In genomic region chr1:40944326-40944725, GRCh38 we compare ENCODE assay signal across 12 cellular contexts. TPM values are rescaled to one million over a fixed set of nuclear protein-coding genes. Genes with fewer than 3 reads are reported as not detected.
A peak's percentile ranks its signal among the peaks of the same experiment; 100 is the strongest.
DNase-seq lines count a peak whose midpoint lies in the region; ATAC-seq and TF ChIP-seq lines count a peak whose summit lies in the region.
"Had no signal": no experiment of that assay in that cellular context is flagged by ENCODE, and none has a peak within 500 bp of the region (broad histone marks: within the 10 kb centered on the region; RNA-seq: fewer than 3 reads in every experiment).

No MANE protein-coding gene starts in this region.

- H3K27me3 ChIP-seq in ascending aorta (no peaks in the 10 kb centered on the region), gastroesophageal sphincter (no peaks in the 10 kb centered on the region)

- H3K27ac ChIP-seq in ascending aorta (peak overlapping the region; percentile 90 to 95), gastroesophageal sphincter (peak overlapping the region; percentile 82 to 90 (median 86))

- H3K4me3 ChIP-seq in ascending aorta (peak overlapping the region in 1 of 2 donors; percentile 18), gastroesophageal sphincter (no peak overlapping the region)

- no peak for TF ChIP-seq POLR2A in gastroesophageal sphincter (IDR thresholded peaks at IDR 0.05)

- no peak for TF ChIP-seq EP300 in gastroesophageal sphincter (IDR thresholded peaks at IDR 0.05)

- peaks cover 19% of the 10 kb centered on the region for H3K36me3 Mint-ChIP-seq in Calu3 (ENCODE audit: insufficient read depth, unreplicated experiment)
- H3K36me3 Mint-ChIP-seq: CD8-positive, alpha-beta T cell had no signal

- H3K4me3 Mint-ChIP-seq in Calu3 (ENCODE audit: low read depth, unreplicated experiment): peak overlapping the region; percentile 13
- H3K4me3 Mint-ChIP-seq: CD8-positive, alpha-beta T cell; central memory CD8-positive, alpha-beta T cell; stimulated activated naive CD8-positive, alpha-beta T cell treated with anti-CD3 and anti-CD28 coated beads, Interleukin-15, amount 100 ng/mL, for 72 hours had no signal

- no peaks in the 10 kb centered on the region for H3K9me3 Mint-ChIP-seq in Calu3 (ENCODE audit: low read depth, unreplicated experiment)
- H3K9me3 Mint-ChIP-seq: central memory CD8-positive, alpha-beta T cell; stimulated activated naive CD8-positive, alpha-beta T cell treated with anti-CD3 and anti-CD28 coated beads, Interleukin-15, amount 100 ng/mL, for 72 hours had no signal

- H3K9me3 ChIP-seq in ascending aorta: no peaks in the 10 kb centered on the region
- peaks cover 0 to 7% (median 0%) of the 10 kb centered on the region in 3 donors for H3K9me3 ChIP-seq in gastroesophageal sphincter

- TF ChIP-seq CTCF in Calu3 (IDR thresholded peaks at IDR 0.05; ENCODE audit: unreplicated experiment) (no peak), ascending aorta (IDR thresholded peaks at IDR 0.05) (peak in 1 of 3 experiments; percentile 18), gastroesophageal sphincter (IDR thresholded peaks at IDR 0.05) (peak in 1 of 4 experiments; percentile 34)

- intact Hi-C loops in Calu3 (cut with micrococcal nuclease; ENCODE audit: unreplicated experiment): no loop called here
- intact Hi-C loops in ascending aorta (cut with DNase I): loop anchor here (1.0 to 5.0 kb wide), 2 partner anchors 67 to 82 kb away; partner anchors contain the start of gene CITED4
- intact Hi-C loops in left colon (cut with DNase I, micrococcal nuclease): no loop called here

- 27 to 75% methylated on average over 2 to 7 of the region's 7 CpGs for WGBS in gastroesophageal sphincter (ENCODE audit: low coverage in 1 of 2), 2 donors

- H3K4me1 ChIP-seq in ascending aorta: peaks cover 11 to 58% of the 10 kb centered on the region in 2 donors
- H3K4me1 ChIP-seq in gastroesophageal sphincter: peaks cover 0 to 37% (median 5%) of the 10 kb centered on the region in 3 donors

- ATAC-seq in gastroesophageal sphincter (peak; percentile 78), left colon (no peak), HG02981 (IDR thresholded peaks at IDR 0.05; ENCODE audit: unreplicated experiment) (no peak)
- ATAC-seq: CD8-positive, alpha-beta T cell; stimulated activated naive CD8-positive, alpha-beta T cell treated with anti-CD3 and anti-CD28 coated beads, Interleukin-15, amount 100 ng/mL, for 72 hours had no signal

- H3K27me3 Mint-ChIP-seq in Calu3 (ENCODE audit: unreplicated experiment): no peaks in the 10 kb centered on the region

- BruUV-seq in Calu3 (replicated peaks; lab: Mats Ljungman, UMichigan): no TSS peak

- DNase-seq in Calu3: peak; percentile 67
- DNase-seq in ascending aorta (ENCODE audit: low spot score in 2 of 2): peak in 1 of 2 donors; percentile 90
- peak; percentile 75 for DNase-seq in pulmonary artery endothelial cell (ENCODE audit: low read depth, low spot score)
- DNase-seq in NCI-H1417 (lab: John Stamatoyannopoulos, UW): no peak
- DNase-seq in left colon: no peak
- no peak for DNase-seq in NCI-H1048 (lab: John Stamatoyannopoulos, UW)
- DNase-seq: CD8-positive, alpha-beta T cell; NCI-H1694; stimulated activated naive CD8-positive, alpha-beta T cell treated with anti-CD3 and anti-CD28 coated beads, Interleukin-15, amount 100 ng/mL, for 72 hours had no signal

- CTCF ChIA-PET in Calu3 (lab: Charles Lee): interaction anchor here (0.8 to 1.9 kb wide), 4 partner anchors 26 to 82 kb away, joined by 3 to 14 read pairs (median 4); partner anchors contain the start of gene CITED4

- H3K27ac Mint-ChIP-seq in Calu3 (ENCODE audit: unreplicated experiment): peak overlapping the region; percentile 86
- H3K27ac Mint-ChIP-seq: CD8-positive, alpha-beta T cell had no signal

- peaks cover 49% of the 10 kb centered on the region for H3K4me1 Mint-ChIP-seq in Calu3 (ENCODE audit: low read depth, unreplicated experiment)

- no peaks in the 10 kb centered on the region for H3K36me3 ChIP-seq in ascending aorta
- H3K36me3 ChIP-seq in gastroesophageal sphincter: no peaks in the 10 kb centered on the region

RNA-seq across cellular contexts. Expression of gene CTPS1, which starts 35.2 kb away (rescaled TPM):
- 73.2 and 85.9 TPM in 2 replicates for total RNA-seq in Calu3 (2022)
- 33.0 TPM for total RNA-seq in ascending aorta
- 10 to 100 TPM; 19.6 to 47.4 (median 36.5) TPM for total RNA-seq in gastroesophageal sphincter
- 42.6 and 49.1 TPM in 2 replicates for total RNA-seq in pulmonary artery endothelial cell
- 10 to 100 TPM; 11.1 to 14.0 TPM for total RNA-seq in left colon

Comparison
In these comparisons a context has a peak if more than half of its experiments do, and no peak if none do; other contexts are left out.
1. DNase-seq: peak in Calu3 (single experiment) and pulmonary artery endothelial cell (single experiment); none in NCI-H1417 (0 of 3), left colon (0 of 2) and NCI-H1048 (single experiment).